In the genomic region with DNA sequence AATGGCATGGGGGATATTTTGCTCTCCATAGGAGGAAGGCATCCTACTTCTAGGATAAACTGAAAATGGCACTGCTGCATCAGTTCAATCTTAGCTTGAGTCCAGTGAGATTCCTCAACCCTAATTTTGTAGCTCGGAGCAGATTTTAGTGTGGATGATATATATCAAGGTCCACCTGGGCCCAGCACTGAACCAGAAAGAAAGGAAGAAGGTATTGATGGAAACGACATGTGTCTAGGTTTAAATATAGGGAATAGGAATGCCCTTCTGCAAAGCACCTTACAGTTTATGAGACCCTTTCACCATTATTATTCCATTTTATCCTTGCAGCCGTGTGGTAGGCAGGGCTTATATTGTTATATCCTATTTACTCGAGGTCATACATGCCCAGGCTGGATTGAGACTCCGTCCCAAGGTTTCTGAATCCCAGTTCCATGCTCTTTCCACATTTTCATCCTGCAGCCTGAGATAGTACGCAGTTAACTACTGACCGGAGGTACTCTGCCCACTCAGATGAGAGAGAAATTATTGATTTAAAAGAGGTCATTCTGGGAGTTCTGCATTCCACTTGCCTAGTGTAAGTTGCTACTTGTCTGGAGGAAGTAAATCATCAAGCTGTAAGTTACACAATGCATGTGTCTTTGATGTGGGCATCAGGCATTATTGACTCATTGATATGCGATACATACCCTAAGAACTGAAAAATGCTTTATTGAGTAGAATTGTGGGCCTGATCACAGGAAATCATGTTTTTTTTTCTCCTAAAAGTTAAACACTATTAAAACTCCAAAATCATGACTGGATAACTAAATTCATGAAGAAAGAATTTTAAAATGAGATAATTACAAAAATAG, we compare ENCODE assay signal across 11 cellular contexts. TPM values are rescaled to one million over a fixed set of nuclear protein-coding genes. Genes with fewer than 3 reads are reported as not detected.
DNase-seq lines count a peak whose midpoint lies in the region; ATAC-seq lines count a peak whose summit lies in the region.
"Had no signal": no experiment of that assay in that cellular context is flagged by ENCODE, and none has a peak within 500 bp of the region (broad histone marks: within the 10 kb centered on the region; RNA-seq: fewer than 3 reads in every experiment).

No MANE protein-coding gene starts in this region.

- H2AK5ac ChIP-seq in trophoblast cell (ENCODE audit: low read length), result no peak overlapping the region

- intact Hi-C loops in CD4-positive, alpha-beta memory T cell (cut with micrococcal nuclease), result no loop called here

- no peak overlapping the region for H3K23ac ChIP-seq in trophoblast cell (ENCODE audit: low read length)

- ATAC-seq in HG03378 (IDR thresholded peaks at IDR 0.05; ENCODE audit: unreplicated experiment) (no peak), HG02981 (IDR thresholded peaks at IDR 0.05; ENCODE audit: unreplicated experiment) (no peak)
- ATAC-seq: heart left ventricle had no signal

- H3K79me1 ChIP-seq in trophoblast cell (ENCODE audit: low read length), result peaks cover 8% of the 10 kb centered on the region

- peak overlapping the region; percentile 29 for H3K4me2 ChIP-seq in trophoblast cell (ENCODE audit: low read length)

- no peak overlapping the region for H3K4me3 ChIP-seq in trophoblast cell (ENCODE audit: low read depth, low read length)
- no peak overlapping the region for H3K4me3 ChIP-seq in CD4-positive, alpha-beta memory T cell (ENCODE audit: low read length in 2 of 2)
- H3K4me3 ChIP-seq: heart left ventricle had no signal

- no peak overlapping the region for H4K8ac ChIP-seq in trophoblast cell (ENCODE audit: low read depth, low read length)

- H3K9ac ChIP-seq in trophoblast cell (ENCODE audit: low read length), result no peak overlapping the region

- H3K9me3 Mint-ChIP-seq in CD4-positive, alpha-beta memory T cell, result peaks cover 0 to under 1% (median 0%) of the 10 kb centered on the region in 8 donors
- H3K9me3 Mint-ChIP-seq in T-helper 2 cell treated with Interferon-gamma antibody and Interleukin-4, amounts not matched to agents 5 μg/mL and 100 μg/mL, for 36 hours, result no peaks in the 10 kb centered on the region

- H3K4me1 ChIP-seq in trophoblast cell (ENCODE audit: control insufficient read depth in 1 of 2, insufficient read depth in 2 of 2, low read length in 2 of 2), result peaks cover 7 to 14% of the 10 kb centered on the region in 2 experiments
- no peaks in the 10 kb centered on the region for H3K4me1 ChIP-seq in CD4-positive, alpha-beta memory T cell (ENCODE audit: insufficient read depth, low read length)
- H3K4me1 ChIP-seq: heart left ventricle had no signal

- no peak overlapping the region for H2AFZ ChIP-seq in trophoblast cell (ENCODE audit: insufficient read depth, low read length, poor library complexity)

- no peak overlapping the region for H2BK120ac ChIP-seq in trophoblast cell (ENCODE audit: insufficient read depth, low read length, poor library complexity)

- no peaks in the 10 kb centered on the region for H3K9me3 ChIP-seq in trophoblast cell (ENCODE audit: insufficient read depth, low read depth, low read length)
- H3K9me3 ChIP-seq in CD4-positive, alpha-beta memory T cell (ENCODE audit: control insufficient read depth in 1 of 2, low read length in 2 of 2), result no peaks in the 10 kb centered on the region
- H3K9me3 ChIP-seq: heart left ventricle had no signal

- H3K27me3 Mint-ChIP-seq in CD4-positive, alpha-beta memory T cell, result peaks cover 11 to 12% of the 10 kb centered on the region in 2 donors
- H3K27me3 Mint-ChIP-seq in T-helper 2 cell treated with Interferon-gamma antibody and Interleukin-4, amounts not matched to agents 5 μg/mL and 100 μg/mL, for 36 hours (ENCODE audit: low read depth), result peaks cover 9% of the 10 kb centered on the region

- H2BK12ac ChIP-seq in trophoblast cell (ENCODE audit: low read length), result no peak overlapping the region

- CTCF ChIA-PET in CD4-positive, alpha-beta memory T cell (lab: Charles Lee; ENCODE audit: partially characterized antibody), result no interaction called here

- DNase-seq in GM03348 (ENCODE audit: low spot score) (peak; percentile 72), NOMO-1 treated with dmso at 0.1 percent for 144 hours (lab: John Stamatoyannopoulos, UW; ENCODE audit: unreplicated experiment) (peak; percentile 29), epithelial cell of prostate (ENCODE audit: low read depth, low spot score) (peak; percentile 99), trophoblast cell (peak; percentile 32 to 76)
- DNase-seq in CD4-positive, alpha-beta memory T cell, result no peak
- no peak for DNase-seq in T-helper 2 cell treated with Interferon-gamma antibody and Interleukin-4, amounts not matched to agents 5 μg/mL and 100 μg/mL, for 36 hours (ENCODE audit: low spot score)
- DNase-seq: amygdala, GF-D8, heart left ventricle had no signal

- H3K36me3 Mint-ChIP-seq in CD4-positive, alpha-beta memory T cell, result no peaks in the 10 kb centered on the region
- no peaks in the 10 kb centered on the region for H3K36me3 Mint-ChIP-seq in T-helper 2 cell treated with Interferon-gamma antibody and Interleukin-4, amounts not matched to agents 5 μg/mL and 100 μg/mL, for 36 hours (ENCODE audit: low read depth)

- H3K4ac ChIP-seq in trophoblast cell (ENCODE audit: low read depth, low read length), result no peak overlapping the region

- peak overlapping the region; percentile 97 for H3K27ac ChIP-seq in epithelial cell of prostate
- no peak overlapping the region for H3K27ac ChIP-seq in trophoblast cell (ENCODE audit: low read depth, low read length)
- no peak overlapping the region for H3K27ac ChIP-seq in CD4-positive, alpha-beta memory T cell (ENCODE audit: low read depth, low read length)
- H3K27ac ChIP-seq: heart left ventricle had no signal

- no peaks in the 10 kb centered on the region for H3K4me1 Mint-ChIP-seq in CD4-positive, alpha-beta memory T cell
- H3K4me1 Mint-ChIP-seq in T-helper 2 cell treated with Interferon-gamma antibody and Interleukin-4, amounts not matched to agents 5 μg/mL and 100 μg/mL, for 36 hours (ENCODE audit: low read depth), result peaks cover 5% of the 10 kb centered on the region

- H3K4me3 Mint-ChIP-seq in CD4-positive, alpha-beta memory T cell, result no peak overlapping the region
- no peak overlapping the region for H3K4me3 Mint-ChIP-seq in T-helper 2 cell treated with Interferon-gamma antibody and Interleukin-4, amounts not matched to agents 5 μg/mL and 100 μg/mL, for 36 hours

- H3K79me2 ChIP-seq in trophoblast cell (ENCODE audit: control insufficient read depth, insufficient read depth, low read length, poor library complexity), result no peaks in the 10 kb centered on the region

- H3K14ac ChIP-seq in trophoblast cell (ENCODE audit: low read length), result no peak overlapping the region

- POLR2A ChIA-PET in CD4-positive, alpha-beta memory T cell (lab: Charles Lee; ENCODE audit: partially characterized antibody), result no interaction called here

- no peak overlapping the region for H3K18ac ChIP-seq in trophoblast cell (ENCODE audit: low read length)

- no peak overlapping the region for H3K27ac Mint-ChIP-seq in CD4-positive, alpha-beta memory T cell
- H3K27ac Mint-ChIP-seq in T-helper 2 cell treated with Interferon-gamma antibody and Interleukin-4, amounts not matched to agents 5 μg/mL and 100 μg/mL, for 36 hours, result no peak overlapping the region

- H4K12ac ChIP-seq in trophoblast cell (ENCODE audit: low read depth, low read length), result no peak overlapping the region

- H4K91ac ChIP-seq in trophoblast cell (ENCODE audit: low read depth, low read length), result no peak overlapping the region

- H2BK5ac ChIP-seq in trophoblast cell (ENCODE audit: low read depth, low read length, poor library complexity), result no peak overlapping the region

- no peaks in the 10 kb centered on the region for H3K36me3 ChIP-seq in trophoblast cell (ENCODE audit: control insufficient read depth in 1 of 2, insufficient read depth in 2 of 2, low read length in 2 of 2)
- H3K36me3 ChIP-seq in CD4-positive, alpha-beta memory T cell (ENCODE audit: insufficient read depth, low read length), result no peaks in the 10 kb centered on the region
- H3K36me3 ChIP-seq: heart left ventricle had no signal

- H3K27me3 ChIP-seq in trophoblast cell (ENCODE audit: insufficient read depth, low read length), result no peaks in the 10 kb centered on the region
- peaks cover 4% of the 10 kb centered on the region for H3K27me3 ChIP-seq in CD4-positive, alpha-beta memory T cell (ENCODE audit: insufficient read depth, low read length)

- WGBS in trophoblast cell (ENCODE audit: extremely low coverage, insufficient coverage, insufficient read length), result no CpG with 5 or more reads among the region's 8 CpGs

RNA-seq across cellular contexts. Expression of a gene that starts 10.1 kb away (rescaled TPM):
- not detected in 2 replicates for polyA plus RNA-seq in trophoblast cell (2013)
- not detected for total RNA-seq in CD4-positive, alpha-beta memory T cell
- polyA plus RNA-seq in CD4-positive, alpha-beta memory T cell, result not detected
- total RNA-seq: heart left ventricle had no signal
- polyA plus RNA-seq: heart left ventricle had no signal

RNA-seq across cellular contexts. Expression of a gene that starts 19.2 kb away (rescaled TPM):
- 142 and 146 TPM in 2 replicates for polyA plus RNA-seq in trophoblast cell (2013)
- not detected for total RNA-seq in CD4-positive, alpha-beta memory T cell
- polyA plus RNA-seq in CD4-positive, alpha-beta memory T cell, result under 1 TPM in 1 of 2 donors, not detected in 1; 0.15 TPM
- polyA plus RNA-seq: heart left ventricle had no signal

RNA-seq across cellular contexts. Expression of a gene that starts 27.5 kb away (rescaled TPM):
- not detected in 2 replicates for polyA plus RNA-seq in trophoblast cell (2013)
- not detected for total RNA-seq in CD4-positive, alpha-beta memory T cell
- polyA plus RNA-seq in CD4-positive, alpha-beta memory T cell, result not detected
- total RNA-seq: heart left ventricle had no signal
- polyA plus RNA-seq: heart left ventricle had no signal

RNA-seq across cellular contexts. Expression of a gene that starts 37.3 kb away (rescaled TPM):
- polyA plus RNA-seq in trophoblast cell (2013), result not detected in 2 replicates
- not detected for total RNA-seq in CD4-positive, alpha-beta memory T cell
- not detected for polyA plus RNA-seq in CD4-positive, alpha-beta memory T cell
- total RNA-seq: heart left ventricle had no signal
- polyA plus RNA-seq: heart left ventricle had no signal

RNA-seq across cellular contexts. Expression of a gene that starts 43.1 kb away (rescaled TPM):
- not detected in 2 replicates for polyA plus RNA-seq in trophoblast cell (2013)
- total RNA-seq in CD4-positive, alpha-beta memory T cell, result not detected
- polyA plus RNA-seq in CD4-positive, alpha-beta memory T cell, result not detected
- total RNA-seq: heart left ventricle had no signal
- polyA plus RNA-seq: heart left ventricle had no signal

Comparison
In these comparisons a context has a peak if more than half of its experiments do, and no peak if none do; other contexts are left out.
1. DNase-seq: peak in GM03348 (single experiment), NOMO-1 treated with dmso at 0.1 percent for 144 hours (single experiment), epithelial cell of prostate (single experiment) and trophoblast cell (2 of 2); none in CD4-positive, alpha-beta memory T cell (0 of 5) and T-helper 2 cell treated with Interferon-gamma antibody and Interleukin-4, amounts not matched to agents 5 μg/mL and 100 μg/mL, for 36 hours (single experiment).